ENCODE assay signal across 11 cellular contexts in genomic region chr5:141851195-141851874, GRCh38. TPM values are rescaled to one million over a fixed set of nuclear protein-coding genes. Genes with fewer than 3 reads are reported as not detected.
DNase-seq lines count a peak whose midpoint lies in the region; ATAC-seq, FAIRE-seq and TF ChIP-seq lines count a peak whose summit lies in the region.
"Had no signal": no experiment of that assay in that cellular context is flagged by ENCODE, and none has a peak within 500 bp of the region (broad histone marks: within the 10 kb centered on the region; RNA-seq: fewer than 3 reads in every experiment).

No MANE protein-coding gene starts in this region.

- H3K4me1 ChIP-seq in HUES64 (ENCODE audit: insufficient read depth, low read length) (peaks cover 31% of the 10 kb centered on the region), neural progenitor cell (peaks cover 34% of the 10 kb centered on the region)

- no peak overlapping the region for H3K27ac Mint-ChIP-seq in CD4-positive, alpha-beta T cell
- H3K27ac Mint-ChIP-seq in effector memory CD8-positive, alpha-beta T cell, result peak overlapping the region in 1 of 2 donors; percentile 19
- H3K27ac Mint-ChIP-seq in neural progenitor cell, result peak overlapping the region; percentile 81
- no peak overlapping the region for H3K27ac Mint-ChIP-seq in activated CD8-positive, alpha-beta memory T cell treated with anti-CD3 and anti-CD28 coated beads, Interleukin-2, amount 10 ng/mL, durations not matched to agents 7 days and 5 days

- peak overlapping the region; percentile 92 for H3K4me2 ChIP-seq in neural progenitor cell

- no peaks in the 10 kb centered on the region for H3K9me3 Mint-ChIP-seq in CD4-positive, alpha-beta T cell
- H3K9me3 Mint-ChIP-seq in effector memory CD8-positive, alpha-beta T cell, result no peaks in the 10 kb centered on the region
- H3K9me3 Mint-ChIP-seq in neural progenitor cell, result no peaks in the 10 kb centered on the region
- H3K9me3 Mint-ChIP-seq in activated CD8-positive, alpha-beta memory T cell treated with anti-CD3 and anti-CD28 coated beads, Interleukin-2, amount 10 ng/mL, durations not matched to agents 7 days and 5 days (ENCODE audit: low read depth), result no peaks in the 10 kb centered on the region

- POLR2A ChIA-PET in CD4-positive, alpha-beta T cell (lab: Charles Lee), result no interaction called here

- H3F3A ChIP-seq in neural progenitor cell (ENCODE audit: low read depth), result peaks cover 42% of the 10 kb centered on the region

- H3K36me3 ChIP-seq in HUES64 (ENCODE audit: insufficient read depth, low read length), result peaks cover 24% of the 10 kb centered on the region; the same call in 1 of the 2 replicates
- H3K36me3 ChIP-seq in neural progenitor cell, result no peaks in the 10 kb centered on the region

- no peaks in the 10 kb centered on the region for H3K27me3 Mint-ChIP-seq in CD4-positive, alpha-beta T cell
- no peaks in the 10 kb centered on the region for H3K27me3 Mint-ChIP-seq in effector memory CD8-positive, alpha-beta T cell
- H3K27me3 Mint-ChIP-seq in neural progenitor cell (ENCODE audit: insufficient read depth, low read depth), result no peaks in the 10 kb centered on the region
- H3K27me3 Mint-ChIP-seq in activated CD8-positive, alpha-beta memory T cell treated with anti-CD3 and anti-CD28 coated beads, Interleukin-2, amount 10 ng/mL, durations not matched to agents 7 days and 5 days, result peaks cover 2% of the 10 kb centered on the region

- H2AFZ ChIP-seq in neural progenitor cell (replicated peaks), result no peak overlapping the region

- FAIRE-seq in GM12892 (lab: Jason Lieb, UNC), result no peak

- H3K9me3 ChIP-seq in CD4-positive, alpha-beta T cell (ENCODE audit: control insufficient read depth, low read length), result no peaks in the 10 kb centered on the region
- H3K9me3 ChIP-seq in HUES64 (ENCODE audit: insufficient read depth, low read depth, low read length) (no peaks in the 10 kb centered on the region), neural progenitor cell (ENCODE audit: low read depth) (no peaks in the 10 kb centered on the region)

- no peaks in the 10 kb centered on the region for H3K27me3 ChIP-seq in CD4-positive, alpha-beta T cell (ENCODE audit: control insufficient read depth, insufficient read depth, low read length)
- H3K27me3 ChIP-seq in HUES64 (ENCODE audit: insufficient read depth, low read length) (no peaks in the 10 kb centered on the region), neural progenitor cell (no peaks in the 10 kb centered on the region)

- WGBS in HUES64, result 73% methylated on average over 8 of the region's 10 CpGs

- H3K9ac ChIP-seq in HUES64 (ENCODE audit: low read depth, low read length), result peak overlapping the region; percentile 61; the same call in 1 of the 2 replicates
- no peak overlapping the region for H3K9ac ChIP-seq in neural progenitor cell

- TF ChIP-seq CTCF in CD4-positive, alpha-beta T cell (IDR thresholded peaks at IDR 0.05), result no peak
- TF ChIP-seq CTCF in neural progenitor cell (IDR thresholded peaks at IDR 0.05), result no peak

- peak overlapping the region; percentile 85 for H3K4me3 Mint-ChIP-seq in CD4-positive, alpha-beta T cell
- H3K4me3 Mint-ChIP-seq in effector memory CD8-positive, alpha-beta T cell, result peak overlapping the region; percentile 84 to 85
- peak overlapping the region; percentile 78 for H3K4me3 Mint-ChIP-seq in neural progenitor cell
- no peak overlapping the region for H3K4me3 Mint-ChIP-seq in activated CD8-positive, alpha-beta memory T cell treated with anti-CD3 and anti-CD28 coated beads, Interleukin-2, amount 10 ng/mL, durations not matched to agents 7 days and 5 days

- intact Hi-C loops in CD4-positive, alpha-beta T cell (cut with DNase I, micrococcal nuclease), result loop anchor here in 1 of 2 experiments (2.0 kb wide), 1 partner anchor 71 kb away; the partner anchor contains the start of gene DELE1

- H3K36me3 Mint-ChIP-seq in CD4-positive, alpha-beta T cell (ENCODE audit: low read depth), result no peaks in the 10 kb centered on the region
- peaks cover 3% of the 10 kb centered on the region for H3K36me3 Mint-ChIP-seq in effector memory CD8-positive, alpha-beta T cell (ENCODE audit: insufficient read depth)
- peaks cover 5% of the 10 kb centered on the region for H3K36me3 Mint-ChIP-seq in neural progenitor cell
- H3K36me3 Mint-ChIP-seq in activated CD8-positive, alpha-beta memory T cell treated with anti-CD3 and anti-CD28 coated beads, Interleukin-2, amount 10 ng/mL, durations not matched to agents 7 days and 5 days, result no peaks in the 10 kb centered on the region

- H3K27ac ChIP-seq in CD4-positive, alpha-beta T cell (ENCODE audit: low read depth, low read length), result no peak overlapping the region
- peak overlapping the region; percentile 91 for H3K27ac ChIP-seq in HUES64 (ENCODE audit: low read depth, low read length)
- no peak overlapping the region for H3K27ac ChIP-seq in neural progenitor cell

- H4K20me1 ChIP-seq in neural progenitor cell (ENCODE audit: low read depth), result no peaks in the 10 kb centered on the region

- CTCF ChIA-PET in CD4-positive, alpha-beta T cell (lab: Charles Lee), result no interaction called here
- CTCF ChIA-PET in activated CD8-positive, alpha-beta memory T cell treated with anti-CD3 and anti-CD28 coated beads, Interleukin-2, amount 10 ng/mL, durations not matched to agents 7 days and 5 days (lab: Charles Lee), result no interaction called here

- H3K4me3 ChIP-seq in HUES64 (ENCODE audit: low read length), result peak overlapping the region; percentile 32; the same call in 1 of the 2 replicates
- no peak overlapping the region for H3K4me3 ChIP-seq in neural progenitor cell

- TF ChIP-seq POLR2A in GM12892 (IDR thresholded peaks at IDR 0.05; ENCODE audit: low read depth, low read length), result no peak

- peaks cover 11% of the 10 kb centered on the region for H3K79me2 ChIP-seq in neural progenitor cell (ENCODE audit: low read depth)

- ATAC-seq in CD4-positive, alpha-beta T cell (ENCODE audit: poor library complexity), result no peak
- no peak for ATAC-seq in effector memory CD8-positive, alpha-beta T cell (replicated peaks)
- no peak for ATAC-seq in activated CD8-positive, alpha-beta memory T cell treated with anti-CD3 and anti-CD28 coated beads, Interleukin-2, amount 10 ng/mL, durations not matched to agents 7 days and 5 days
- ATAC-seq: sciatic nerve had no signal

- peaks cover 10% of the 10 kb centered on the region for H3K4me1 Mint-ChIP-seq in CD4-positive, alpha-beta T cell (ENCODE audit: low read depth)
- peaks cover 6% of the 10 kb centered on the region in 2 donors for H3K4me1 Mint-ChIP-seq in effector memory CD8-positive, alpha-beta T cell (ENCODE audit: low read depth in 2 of 2)
- H3K4me1 Mint-ChIP-seq in neural progenitor cell, result peaks cover 36% of the 10 kb centered on the region
- H3K4me1 Mint-ChIP-seq in activated CD8-positive, alpha-beta memory T cell treated with anti-CD3 and anti-CD28 coated beads, Interleukin-2, amount 10 ng/mL, durations not matched to agents 7 days and 5 days, result peaks cover 9% of the 10 kb centered on the region

- no peak for DNase-seq in CD4-positive, alpha-beta T cell
- no peak for DNase-seq in effector memory CD8-positive, alpha-beta T cell
- DNase-seq in neural progenitor cell (ENCODE audit: low spot score) (no peak), GM12892 (ENCODE audit: insufficient read length) (no peak), NCI-H128 (lab: John Stamatoyannopoulos, UW; ENCODE audit: unreplicated experiment) (no peak), NCI-H1694 treated with DMSO at 0.1 percent for 48 hours (lab: John Stamatoyannopoulos, UW) (no peak)
- no peak for DNase-seq in activated CD8-positive, alpha-beta memory T cell treated with anti-CD3 and anti-CD28 coated beads, Interleukin-2, amount 10 ng/mL, durations not matched to agents 7 days and 5 days
- DNase-seq: dermis blood vessel endothelial cell, GF-D8 had no signal

RNA-seq across cellular contexts. Expression of gene PCDH1, which starts 26.9 kb away (rescaled TPM):
- under 1 TPM in 1 of 2 experiments, not detected in 1; 0.17 TPM for total RNA-seq in CD4-positive, alpha-beta T cell
- polyA plus RNA-seq in HUES64 (2013, experiment 1 of 2), result 72.2 TPM
- polyA plus RNA-seq in HUES64 (2013, experiment 2 of 2), result 59.3 TPM
- 24.8 and 48.4 TPM in 2 replicates for total RNA-seq in neural progenitor cell (ENCODE audit: low replicate concordance)
- not detected for polyA plus RNA-seq in GM12892 (2012; ENCODE audit: missing spikeins)
- not detected for total RNA-seq in activated CD8-positive, alpha-beta memory T cell treated with anti-CD3 and anti-CD28 coated beads, Interleukin-2, amount 10 ng/mL, durations not matched to agents 7 days and 5 days

Comparison
In these comparisons a context has a peak if more than half of its experiments do, and no peak if none do; other contexts are left out.
1. RNA of gene PCDH1, which starts 26.9 kb away (total RNA-seq): 24.8 to 48.4 TPM in neural progenitor cell; 0.17 TPM in CD4-positive, alpha-beta T cell and not detected in activated CD8-positive, alpha-beta memory T cell treated with anti-CD3 and anti-CD28 coated beads, Interleukin-2, amount 10 ng/mL, durations not matched to agents 7 days and 5 days; every median in the first group is over 10 times any median in the second.